Comparison of ENCODE assay signal across 39 cellular contexts in genomic region chr4:171668403-171668802, GRCh38.
"Had no signal": no experiment of that assay in that cellular context is flagged by ENCODE, and none has a peak within 500 bp of the region (broad histone marks: within the 10 kb centered on the region; RNA-seq: fewer than 3 reads in every experiment).

No MANE protein-coding gene starts in this region.

- H3K4me1 Mint-ChIP-seq: activated naive CD4-positive, alpha-beta T cell treated with anti-CD3 and anti-CD28 coated beads, Interleukin-2, amount 10 ng/mL, durations not matched to agents 7 days and 5 days; activated naive CD4-positive, alpha-beta T cell treated with anti-CD3 and anti-CD28 coated beads, Interleukin-2, amount 50 U/mL, for 24 hours; activated naive CD8-positive, alpha-beta T cell treated with anti-CD3 and anti-CD28 coated beads for 36 hours; activated naive CD8-positive, alpha-beta T cell treated with anti-CD3 and anti-CD28 coated beads, Interleukin-2, amount 10 ng/mL, durations not matched to agents 7 days and 5 days; activated naive CD8-positive, alpha-beta T cell treated with anti-CD3 and anti-CD28 coated beads, Interleukin-2, amount 50 U/mL, for 24 hours; activated T-helper 17 cell treated with anti-CD3 and anti-CD28 coated beads, Interleukin-2, amount 50 U/mL, for 72 hours; brain; central memory CD8-positive, alpha-beta T cell had no signal

- H3K27ac ChIP-seq: adrenal gland, body of pancreas, brain microvascular endothelial cell, breast epithelium, cardiac muscle cell had no signal

- DNase-seq: activated effector memory CD4-positive, alpha-beta T cell treated with anti-CD3 and anti-CD28 coated beads, Interleukin-2, amount 50 U/mL, for 16 hours; activated effector memory CD4-positive, alpha-beta T cell treated with Interleukin-2 at 50 U/mL for 16 hours; activated gamma-delta T cell; activated gamma-delta T cell treated with Interleukin-2 at 50 U/mL for 16 hours; activated naive CD4-positive, alpha-beta T cell; activated naive CD4-positive, alpha-beta T cell treated with anti-CD3 and anti-CD28 coated beads for 36 hours; activated naive CD4-positive, alpha-beta T cell treated with anti-CD3 and anti-CD28 coated beads, Interleukin-2, amount 10 ng/mL, durations not matched to agents 7 days and 5 days; activated naive CD4-positive, alpha-beta T cell treated with anti-CD3 and anti-CD28 coated beads, Interleukin-2, amount 50 U/mL, for 16 hours; activated naive CD4-positive, alpha-beta T cell treated with Interleukin-2 at 50 U/mL for 16 hours; activated naive CD8-positive, alpha-beta T cell treated with anti-CD3 and anti-CD28 coated beads for 36 hours; activated naive CD8-positive, alpha-beta T cell treated with anti-CD3 and anti-CD28 coated beads, Interleukin-2, amount 10 ng/mL, durations not matched to agents 7 days and 5 days; activated naive CD8-positive, alpha-beta T cell treated with anti-CD3 and anti-CD28 coated beads, Interleukin-2, amount 50 U/mL, for 24 hours; activated T-cell treated with anti-CD3 and anti-CD28 coated beads, Interleukin-2, amount 50 U/mL, for 1 hour; activated T-cell treated with anti-CD3 and anti-CD28 coated beads, Interleukin-2, amount 50 U/mL, for 24 hours; activated T-cell treated with anti-CD3 and anti-CD28 coated beads, Interleukin-2, amount 50 U/mL, for 4 hours; activated T-cell treated with anti-CD3 and anti-CD28 coated beads, Interleukin-2, amount 50 U/mL, for 48 hours; activated T-cell treated with anti-CD3 and anti-CD28 coated beads, Interleukin-2, amount 50 U/mL, for 72 hours; adrenal gland; amniotic stem cell; amygdala; anterior cingulate cortex; aorta; body of pancreas; brain microvascular endothelial cell; caudate nucleus; central memory CD4-positive, alpha-beta T cell; cerebellar nuclear complex had no signal

- H3K36me3 Mint-ChIP-seq: activated naive CD4-positive, alpha-beta T cell treated with anti-CD3 and anti-CD28 coated beads, Interleukin-2, amount 10 ng/mL, durations not matched to agents 7 days and 5 days; activated naive CD4-positive, alpha-beta T cell treated with anti-CD3 and anti-CD28 coated beads, Interleukin-2, amount 50 U/mL, for 24 hours; activated naive CD4-positive, alpha-beta T cell treated with anti-CD3 and anti-CD28 coated beads, Interleukin-2, amount 50 U/mL, for 72 hours; activated naive CD8-positive, alpha-beta T cell; activated naive CD8-positive, alpha-beta T cell treated with anti-CD3 and anti-CD28 coated beads for 36 hours; activated naive CD8-positive, alpha-beta T cell treated with anti-CD3 and anti-CD28 coated beads, Interleukin-2, amount 10 ng/mL, durations not matched to agents 7 days and 5 days; brain had no signal

- H3K27me3 ChIP-seq: adrenal gland, body of pancreas, brain microvascular endothelial cell, breast epithelium, cardiac muscle cell had no signal

- H3K9me3 ChIP-seq: adrenal gland, body of pancreas, breast epithelium had no signal

- H3K27ac Mint-ChIP-seq: activated naive CD4-positive, alpha-beta T cell treated with anti-CD3 and anti-CD28 coated beads for 36 hours; activated naive CD4-positive, alpha-beta T cell treated with anti-CD3 and anti-CD28 coated beads, Interleukin-2, amount 10 ng/mL, durations not matched to agents 7 days and 5 days; activated naive CD4-positive, alpha-beta T cell treated with anti-CD3 and anti-CD28 coated beads, Interleukin-2, amount 50 U/mL, for 24 hours; activated naive CD4-positive, alpha-beta T cell treated with anti-CD3 and anti-CD28 coated beads, Interleukin-2, amount 50 U/mL, for 72 hours; activated naive CD8-positive, alpha-beta T cell; activated naive CD8-positive, alpha-beta T cell treated with anti-CD3 and anti-CD28 coated beads for 36 hours; activated naive CD8-positive, alpha-beta T cell treated with anti-CD3 and anti-CD28 coated beads, Interleukin-2, amount 10 ng/mL, durations not matched to agents 7 days and 5 days; activated naive CD8-positive, alpha-beta T cell treated with anti-CD3 and anti-CD28 coated beads, Interleukin-2, amount 50 U/mL, for 24 hours; activated T-cell treated with anti-CD3 and anti-CD28 coated beads, Interleukin-2, amount 50 U/mL, for 24 hours; activated T-cell treated with anti-CD3 and anti-CD28 coated beads, Interleukin-2, amount 50 U/mL, for 72 hours; activated T-helper 1 cell treated with anti-CD3 and anti-CD28 coated beads, Interleukin-12 subunit alpha, Interleukin-12 subunit beta, Interleukin-2, Interleukin-4 antibody, amounts not matched to agents 30 ng/mL and 10 ng/mL and 1 ng/mL, durations not matched to agents 14 hours and 24 hours and 36 hours; activated T-helper 17 cell treated with anti-CD3 and anti-CD28 coated beads, Interleukin-2, amount 50 U/mL, for 72 hours; activated T-helper 2 cell treated with anti-CD3 and anti-CD28 coated beads, Interferon-gamma antibody, Interleukin-2, Interleukin-4, amounts not matched to agents 10 μg/mL and 5 μg/mL and 100 μg/mL, durations not matched to agents 14 hours and 24 hours and 36 hours; brain had no signal

- H3K9me3 Mint-ChIP-seq: activated naive CD4-positive, alpha-beta T cell treated with anti-CD3 and anti-CD28 coated beads, Interleukin-2, amount 10 ng/mL, durations not matched to agents 7 days and 5 days; activated naive CD4-positive, alpha-beta T cell treated with anti-CD3 and anti-CD28 coated beads, Interleukin-2, amount 50 U/mL, for 24 hours; activated naive CD8-positive, alpha-beta T cell treated with anti-CD3 and anti-CD28 coated beads for 36 hours; activated naive CD8-positive, alpha-beta T cell treated with anti-CD3 and anti-CD28 coated beads, Interleukin-2, amount 10 ng/mL, durations not matched to agents 7 days and 5 days; activated T-cell treated with anti-CD3 and anti-CD28 coated beads, Interleukin-2, amount 50 U/mL, for 24 hours; activated T-cell treated with anti-CD3 and anti-CD28 coated beads, Interleukin-2, amount 50 U/mL, for 4 hours; activated T-cell treated with anti-CD3 and anti-CD28 coated beads, Interleukin-2, amount 50 U/mL, for 72 hours; activated T-helper 1 cell treated with anti-CD3 and anti-CD28 coated beads, Interleukin-12 subunit alpha, Interleukin-12 subunit beta, Interleukin-2, Interleukin-4 antibody, amounts not matched to agents 30 ng/mL and 10 ng/mL and 1 ng/mL, durations not matched to agents 14 hours and 24 hours and 36 hours; activated T-helper 2 cell treated with anti-CD3 and anti-CD28 coated beads, Interferon-gamma antibody, Interleukin-2, Interleukin-4, amounts not matched to agents 10 μg/mL and 5 μg/mL and 100 μg/mL, durations not matched to agents 14 hours and 24 hours and 36 hours; brain had no signal

- H3K4me3 Mint-ChIP-seq: activated naive CD4-positive, alpha-beta T cell treated with anti-CD3 and anti-CD28 coated beads for 36 hours; activated naive CD4-positive, alpha-beta T cell treated with anti-CD3 and anti-CD28 coated beads, Interleukin-2, amount 10 ng/mL, durations not matched to agents 7 days and 5 days; activated naive CD4-positive, alpha-beta T cell treated with anti-CD3 and anti-CD28 coated beads, Interleukin-2, amount 50 U/mL, for 24 hours; activated naive CD8-positive, alpha-beta T cell; activated naive CD8-positive, alpha-beta T cell treated with anti-CD3 and anti-CD28 coated beads for 36 hours; activated naive CD8-positive, alpha-beta T cell treated with anti-CD3 and anti-CD28 coated beads, Interleukin-2, amount 10 ng/mL, durations not matched to agents 7 days and 5 days; activated naive CD8-positive, alpha-beta T cell treated with anti-CD3 and anti-CD28 coated beads, Interleukin-2, amount 50 U/mL, for 24 hours; activated T-cell treated with anti-CD3 and anti-CD28 coated beads, Interleukin-2, amount 50 U/mL, for 24 hours; activated T-cell treated with anti-CD3 and anti-CD28 coated beads, Interleukin-2, amount 50 U/mL, for 4 hours; activated T-cell treated with anti-CD3 and anti-CD28 coated beads, Interleukin-2, amount 50 U/mL, for 72 hours; activated T-helper 1 cell treated with anti-CD3 and anti-CD28 coated beads, Interleukin-12 subunit alpha, Interleukin-12 subunit beta, Interleukin-2, Interleukin-4 antibody, amounts not matched to agents 30 ng/mL and 10 ng/mL and 1 ng/mL, durations not matched to agents 14 hours and 24 hours and 36 hours; activated T-helper 17 cell treated with anti-CD3 and anti-CD28 coated beads, Interleukin-2, amount 50 U/mL, for 72 hours; brain; central memory CD8-positive, alpha-beta T cell had no signal

- H3K36me3 ChIP-seq: adrenal gland, brain microvascular endothelial cell, breast epithelium, cardiac muscle cell had no signal

- H3K4me1 ChIP-seq: adrenal gland, body of pancreas, breast epithelium had no signal

- FAIRE-seq: astrocyte, bronchial epithelial cell had no signal

- ATAC-seq: activated naive CD4-positive, alpha-beta T cell treated with anti-CD3 and anti-CD28 coated beads, Interleukin-2, amount 50 U/mL, for 72 hours; activated naive CD8-positive, alpha-beta T cell treated with anti-CD3 and anti-CD28 coated beads, Interleukin-2, amount 50 U/mL, for 24 hours; activated T-cell treated with anti-CD3 and anti-CD28 coated beads, Interleukin-2, amount 50 U/mL, for 4 hours; activated T-cell treated with anti-CD3 and anti-CD28 coated beads, Interleukin-2, amount 50 U/mL, for 72 hours; activated T-helper 17 cell treated with anti-CD3 and anti-CD28 coated beads, Interleukin-2, amount 50 U/mL, for 72 hours; body of pancreas had no signal

- H3K4me3 ChIP-seq: adrenal gland, body of pancreas, breast epithelium, cardiac muscle cell had no signal
